Comparison of ENCODE assay signal across 11 cellular contexts in the genomic region with DNA sequence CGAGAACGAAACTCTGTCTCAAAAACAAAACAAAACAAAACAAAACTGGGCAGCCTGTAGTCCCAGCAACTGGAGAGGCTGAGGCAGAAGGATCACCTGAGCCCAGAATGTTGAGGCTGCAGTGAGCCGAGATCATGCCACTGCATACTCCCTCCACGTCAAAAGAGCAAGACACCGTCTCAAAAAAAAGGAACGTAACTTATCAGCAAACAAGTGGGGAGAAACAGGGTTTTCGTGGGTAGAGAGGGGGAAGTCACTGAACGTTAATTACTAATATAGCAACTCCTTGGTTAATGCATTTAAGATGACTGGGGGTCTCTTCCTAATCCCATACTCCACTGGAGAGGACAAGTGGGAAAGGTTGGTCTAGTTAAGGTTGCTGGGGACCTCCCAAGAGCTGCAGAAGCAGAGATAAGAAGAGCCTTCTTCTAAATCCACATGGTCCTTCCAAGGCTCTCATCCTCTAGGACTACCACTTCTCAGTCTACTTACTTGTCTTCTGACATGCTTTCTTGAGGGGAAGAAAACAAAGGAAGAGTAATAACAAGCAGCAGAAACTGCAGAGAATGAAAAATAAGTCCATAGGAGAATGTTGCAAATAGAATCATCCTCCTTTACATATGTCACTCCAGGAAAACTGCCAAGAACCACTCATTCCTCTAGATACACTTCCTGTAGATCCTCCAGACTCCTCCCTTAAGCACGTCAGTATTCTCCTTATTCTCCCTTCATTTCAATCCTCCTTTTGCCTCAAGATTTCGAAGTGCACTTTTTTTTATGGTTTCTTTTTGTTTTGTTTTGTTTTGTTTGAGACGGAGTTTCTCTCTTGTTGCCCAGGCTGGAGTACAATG. TPM values are rescaled to one million over a fixed set of nuclear protein-coding genes. Genes with fewer than 3 reads are reported as not detected.
DNase-seq lines count a peak whose midpoint lies in the region; ATAC-seq, FAIRE-seq and TF ChIP-seq lines count a peak whose summit lies in the region.
"Had no signal": no experiment of that assay in that cellular context is flagged by ENCODE, and none has a peak within 500 bp of the region (broad histone marks: within the 10 kb centered on the region; RNA-seq: fewer than 3 reads in every experiment).

No MANE protein-coding gene starts in this region.

- WGBS in A549 (ENCODE audit: missing lambda C conversion rate), result 74% methylated on average over 11 of the region's 11 CpGs

- H3K27ac Mint-ChIP-seq in activated CD4-positive, alpha-beta T cell treated with anti-CD3 and anti-CD28 coated beads for 36 hours, result no peak overlapping the region
- no peak overlapping the region for H3K27ac Mint-ChIP-seq in activated CD8-positive, alpha-beta T cell treated with anti-CD3 and anti-CD28 coated beads for 36 hours

- no peaks in the 10 kb centered on the region for H3K27me3 Mint-ChIP-seq in activated CD4-positive, alpha-beta T cell treated with anti-CD3 and anti-CD28 coated beads for 36 hours
- no peaks in the 10 kb centered on the region for H3K27me3 Mint-ChIP-seq in activated CD8-positive, alpha-beta T cell treated with anti-CD3 and anti-CD28 coated beads for 36 hours

- H3K4me3 ChIP-seq in A549, result no peak overlapping the region
- H3K4me3 ChIP-seq: transverse colon had no signal

- H3K4me1 ChIP-seq in A549, result peaks cover 42% of the 10 kb centered on the region

- intact Hi-C loops in activated CD4-positive, alpha-beta T cell treated with anti-CD3 and anti-CD28 coated beads for 36 hours (cut with DNase I, micrococcal nuclease), result no loop called here
- intact Hi-C loops in activated CD8-positive, alpha-beta T cell treated with anti-CD3 and anti-CD28 coated beads for 36 hours (cut with micrococcal nuclease), result no loop called here

- no peak overlapping the region for H3K27ac ChIP-seq in A549

- no peak for TF ChIP-seq RAD21 in A549 (conservative IDR thresholded peaks at IDR 0.05 in 1 of 2, IDR thresholded peaks at IDR 0.05 in 1 of 2)

- ATAC-seq in A549 (no peak), GM19351 (IDR thresholded peaks at IDR 0.05; ENCODE audit: unreplicated experiment) (no peak)
- no peak for ATAC-seq in activated CD4-positive, alpha-beta T cell treated with anti-CD3 and anti-CD28 coated beads for 36 hours
- ATAC-seq in activated CD8-positive, alpha-beta T cell treated with anti-CD3 and anti-CD28 coated beads for 36 hours, result no peak

- peaks cover 36% of the 10 kb centered on the region for H3K4me1 Mint-ChIP-seq in activated CD4-positive, alpha-beta T cell treated with anti-CD3 and anti-CD28 coated beads for 36 hours
- peaks cover 28% of the 10 kb centered on the region for H3K4me1 Mint-ChIP-seq in activated CD8-positive, alpha-beta T cell treated with anti-CD3 and anti-CD28 coated beads for 36 hours (ENCODE audit: low read depth)

- no peak for TF ChIP-seq CTCF in A549 (IDR thresholded peaks at IDR 0.05)
- no peak for TF ChIP-seq CTCF in activated CD8-positive, alpha-beta T cell treated with anti-CD3 and anti-CD28 coated beads for 36 hours (IDR thresholded peaks at IDR 0.05)

- CTCF ChIA-PET in A549 (lab: Yijun Ruan, JAX), result interaction anchor here (1.1 to 1.6 kb wide), 2 partner anchors 9 to 19 kb away, joined by 3 read pairs; no protein-coding TSS in a partner anchor
- CTCF ChIA-PET in activated CD4-positive, alpha-beta T cell treated with anti-CD3 and anti-CD28 coated beads for 36 hours (lab: Charles Lee), result interaction anchor here (0.7 to 1.4 kb wide), 3 partner anchors 8 to 45 kb away, joined by 3 read pairs; no protein-coding TSS in a partner anchor
- CTCF ChIA-PET in activated CD8-positive, alpha-beta T cell treated with anti-CD3 and anti-CD28 coated beads for 36 hours (lab: Charles Lee), result interaction anchor here (0.8 to 2.3 kb wide), 4 partner anchors 11 to 279 kb away, joined by 3 to 7 read pairs (median 3); no protein-coding TSS in a partner anchor

- DNase-seq in A549 (ENCODE audit: low read depth in 1 of 2, low spot score in 1 of 2) (peak in 1 of 2 experiments; percentile 31), GM12892 (ENCODE audit: insufficient read length) (no peak), RKO (ENCODE audit: low spot score) (peak; percentile 52), fibroblast of gingiva (ENCODE audit: low read depth) (peak; percentile 82)
- no peak for DNase-seq in activated CD4-positive, alpha-beta T cell treated with anti-CD3 and anti-CD28 coated beads for 36 hours
- DNase-seq in activated CD8-positive, alpha-beta T cell treated with anti-CD3 and anti-CD28 coated beads for 36 hours, result no peak
- no peak for DNase-seq in activated naive CD4-positive, alpha-beta T cell treated with anti-CD3 and anti-CD28 coated beads, Interleukin-2, amount 50 U/mL, for 16 hours
- DNase-seq: activated CD4-positive, CD25-positive, alpha-beta regulatory T cell; stimulated activated CD4-positive, alpha-beta T cell treated with anti-CD3 and anti-CD28 coated beads, Interleukin-12 subunit alpha, Interleukin-12 subunit beta, amount 100 ng/mL, for 4 hours; transverse colon had no signal

- FAIRE-seq in A549 (lab: Jason Lieb, UNC), result no peak
- peak; percentile 92 for FAIRE-seq in GM12892 (lab: Jason Lieb, UNC)

- H3K36me3 Mint-ChIP-seq in activated CD4-positive, alpha-beta T cell treated with anti-CD3 and anti-CD28 coated beads for 36 hours (ENCODE audit: low read depth), result no peaks in the 10 kb centered on the region
- H3K36me3 Mint-ChIP-seq in activated CD8-positive, alpha-beta T cell treated with anti-CD3 and anti-CD28 coated beads for 36 hours (ENCODE audit: low read depth), result peaks cover 4% of the 10 kb centered on the region

- H3K9me3 ChIP-seq in A549, result no peaks in the 10 kb centered on the region
- H3K9me3 ChIP-seq: transverse colon had no signal

- no peak overlapping the region for H3K4me3 Mint-ChIP-seq in activated CD4-positive, alpha-beta T cell treated with anti-CD3 and anti-CD28 coated beads for 36 hours
- no peak overlapping the region for H3K4me3 Mint-ChIP-seq in activated CD8-positive, alpha-beta T cell treated with anti-CD3 and anti-CD28 coated beads for 36 hours

- TF ChIP-seq EP300 in A549 (IDR thresholded peaks at IDR 0.05), result no peak

- POLR2A ChIA-PET in A549 (lab: Yijun Ruan, JAX), result no interaction called here
- POLR2A ChIA-PET in activated CD4-positive, alpha-beta T cell treated with anti-CD3 and anti-CD28 coated beads for 36 hours (lab: Charles Lee), result interaction anchor here (1.2 kb wide), 1 partner anchor 38 kb away, joined by 3 read pairs; the partner anchor contains the start of gene RIOX1
- POLR2A ChIA-PET in activated CD8-positive, alpha-beta T cell treated with anti-CD3 and anti-CD28 coated beads for 36 hours (lab: Charles Lee), result no interaction called here

- peak overlapping the region; percentile 20; the same call in 1 of the 3 replicates for H3K4me2 ChIP-seq in A549

- no peaks in the 10 kb centered on the region for H3K9me3 Mint-ChIP-seq in activated CD4-positive, alpha-beta T cell treated with anti-CD3 and anti-CD28 coated beads for 36 hours (ENCODE audit: low read depth)
- no peaks in the 10 kb centered on the region for H3K9me3 Mint-ChIP-seq in activated CD8-positive, alpha-beta T cell treated with anti-CD3 and anti-CD28 coated beads for 36 hours

- TF ChIP-seq POLR2A in A549 (IDR thresholded peaks at IDR 0.05; ENCODE audit: low read length) (no peak), GM12892 (IDR thresholded peaks at IDR 0.05; ENCODE audit: low read depth, low read length) (no peak)

TF ChIP-seq in A549, 52 proteins besides CTCF, POLR2A, EP300 and RAD21:
- TF ChIP-seq FOSB (CRISPR knock-in tag; IDR thresholded peaks at IDR 0.05) (no peak), ATOH8 (CRISPR knock-in tag; IDR thresholded peaks at IDR 0.05; ENCODE audit: low read depth) (no peak), JUN (IDR thresholded peaks at IDR 0.05) (no peak), ZNF302 (CRISPR knock-in tag; IDR thresholded peaks at IDR 0.05) (no peak), CEBPB (IDR thresholded peaks at IDR 0.05) (no peak)
TF ChIP-seq in A549: peak in this region for 0.

RNA-seq across cellular contexts. Expression of gene NUMB, which starts 5.8 kb away (rescaled TPM):
- polyA plus RNA-seq in A549 (2011; rRNA removed), result 134 and 151 TPM in 2 replicates
- 53.2 and 62.9 TPM in 2 replicates for polyA plus RNA-seq in A549 (2012; cell fraction: cytosol; rRNA removed)
- 91.2 and 105 TPM in 2 replicates for polyA plus RNA-seq in A549 (2012; cell fraction: nucleus; rRNA removed)
- 34.6 to 41.2 TPM (median 40.8 TPM) in 3 replicates for polyA plus RNA-seq in A549 (2017; fragmentation: RNase III; extraction: RNeasy Plus Mini Kit Qiagen cat#74134 plus additional on column Dnase treatment)
- 164 and 177 TPM in 2 replicates for polyA minus RNA-seq in A549 (2011; rRNA and poly(A)+ RNA removed)
- 31.0 TPM for polyA plus RNA-seq in GM12892 (2012; ENCODE audit: missing spikeins)
- 10 to 100 TPM; 35.7 to 54.9 TPM for total RNA-seq in activated CD4-positive, alpha-beta T cell treated with anti-CD3 and anti-CD28 coated beads for 36 hours
- total RNA-seq in activated CD8-positive, alpha-beta T cell treated with anti-CD3 and anti-CD28 coated beads for 36 hours, result 10 to 100 TPM; 31.8 to 33.0 TPM

RNA-seq across cellular contexts. Expression of gene RIOX1, which starts 38.2 kb away (rescaled TPM):
- 11.4 and 11.9 TPM in 2 replicates for polyA plus RNA-seq in A549 (2011; rRNA removed)
- polyA plus RNA-seq in A549 (2012; cell fraction: cytosol; rRNA removed), result 16.2 and 22.3 TPM in 2 replicates
- 18.7 and 24.0 TPM in 2 replicates for polyA plus RNA-seq in A549 (2012; cell fraction: nucleus; rRNA removed)
- 16.5 to 17.5 TPM (median 17.1 TPM) in 3 replicates for polyA plus RNA-seq in A549 (2017; fragmentation: RNase III; extraction: RNeasy Plus Mini Kit Qiagen cat#74134 plus additional on column Dnase treatment)
- polyA minus RNA-seq in A549 (2011; rRNA and poly(A)+ RNA removed), result 20.1 and 21.5 TPM in 2 replicates
- 11.6 TPM for polyA plus RNA-seq in GM12892 (2012; ENCODE audit: missing spikeins)
- 10 to 100 TPM; 12.8 to 12.9 TPM for total RNA-seq in activated CD4-positive, alpha-beta T cell treated with anti-CD3 and anti-CD28 coated beads for 36 hours
- total RNA-seq in activated CD8-positive, alpha-beta T cell treated with anti-CD3 and anti-CD28 coated beads for 36 hours, result 10 to 100 TPM; 14.2 to 15.2 TPM

Comparison
In these comparisons a context has a peak if more than half of its experiments do, and no peak if none do; other contexts are left out.
1. DNase-seq: peak in RKO (single experiment) and fibroblast of gingiva (single experiment); none in GM12892 (single experiment), activated CD4-positive, alpha-beta T cell treated with anti-CD3 and anti-CD28 coated beads for 36 hours (single experiment), activated CD8-positive, alpha-beta T cell treated with anti-CD3 and anti-CD28 coated beads for 36 hours (single experiment) and activated naive CD4-positive, alpha-beta T cell treated with anti-CD3 and anti-CD28 coated beads, Interleukin-2, amount 50 U/mL, for 16 hours (single experiment).